ENCODE assay signal across 1 cellular context in the genomic region with DNA sequence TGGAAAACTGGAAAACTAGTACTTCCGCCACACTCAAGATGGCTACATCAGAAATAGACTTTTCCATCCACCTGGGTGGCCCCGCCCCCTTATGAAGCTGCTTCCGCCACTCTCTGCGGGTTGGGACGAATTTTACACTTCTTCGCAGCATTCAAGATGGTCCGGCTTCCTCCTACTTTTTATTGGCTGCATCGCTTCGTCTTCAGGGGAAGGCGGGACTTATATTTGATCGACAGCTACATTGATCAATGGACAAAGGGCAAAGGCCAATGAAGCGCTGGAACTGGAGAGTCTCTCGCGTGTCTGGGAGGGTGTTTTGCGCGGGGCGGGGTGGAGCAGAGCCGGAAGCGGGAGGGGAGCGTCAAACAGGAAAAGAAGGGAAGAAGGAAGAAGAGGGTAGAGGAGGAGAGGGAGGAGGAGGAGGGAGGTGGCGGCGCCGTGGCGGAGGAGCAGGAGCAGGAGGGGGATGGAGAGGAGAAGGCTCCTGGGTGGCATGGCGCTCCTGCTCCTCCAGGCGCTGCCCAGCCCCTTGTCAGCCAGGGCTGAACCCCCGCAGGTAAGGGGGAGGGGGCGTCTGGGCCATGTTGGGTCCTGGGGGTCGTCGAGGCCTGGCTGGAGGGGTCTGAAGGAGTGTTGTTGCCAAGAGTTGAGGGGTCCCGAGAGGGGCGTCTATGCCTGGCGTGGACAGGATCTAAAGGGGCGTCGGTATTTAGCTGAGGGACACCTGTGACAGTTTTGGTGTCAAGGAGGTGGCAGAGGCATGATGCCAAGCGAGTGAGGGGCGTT.
TF ChIP-seq lines count a peak whose summit lies in the region.

TSS of gene WBP1L (plus strand) at position 361 of the 786 bp plus-strand sequence. CDS start at position 467, 106 bp downstream.

TF ChIP-seq in HCT116, 20 proteins besides CTCF, POLR2A, EP300 and RAD21 (continued from another document):
- TF ChIP-seq MAX (IDR thresholded peaks at IDR 0.05) (no peak), SRF (IDR thresholded peaks at IDR 0.05; ENCODE audit: low read depth) (peak; percentile 62; the same call in 1 of the 2 replicates), ZNF274 (IDR thresholded peaks at IDR 0.05; ENCODE audit: low read depth, low read length) (no peak), SP1 (IDR thresholded peaks at IDR 0.05; ENCODE audit: low read depth) (peak; percentile 100), ZFX (IDR thresholded peaks at IDR 0.05) (no peak), EGR1 (IDR thresholded peaks at IDR 0.05; ENCODE audit: low read depth) (peak; percentile 96), SIN3A (IDR thresholded peaks at IDR 0.05; ENCODE audit: low read depth) (peak; percentile 43; the same call in 1 of the 2 replicates)
- TF ChIP-seq, protein P1, sequence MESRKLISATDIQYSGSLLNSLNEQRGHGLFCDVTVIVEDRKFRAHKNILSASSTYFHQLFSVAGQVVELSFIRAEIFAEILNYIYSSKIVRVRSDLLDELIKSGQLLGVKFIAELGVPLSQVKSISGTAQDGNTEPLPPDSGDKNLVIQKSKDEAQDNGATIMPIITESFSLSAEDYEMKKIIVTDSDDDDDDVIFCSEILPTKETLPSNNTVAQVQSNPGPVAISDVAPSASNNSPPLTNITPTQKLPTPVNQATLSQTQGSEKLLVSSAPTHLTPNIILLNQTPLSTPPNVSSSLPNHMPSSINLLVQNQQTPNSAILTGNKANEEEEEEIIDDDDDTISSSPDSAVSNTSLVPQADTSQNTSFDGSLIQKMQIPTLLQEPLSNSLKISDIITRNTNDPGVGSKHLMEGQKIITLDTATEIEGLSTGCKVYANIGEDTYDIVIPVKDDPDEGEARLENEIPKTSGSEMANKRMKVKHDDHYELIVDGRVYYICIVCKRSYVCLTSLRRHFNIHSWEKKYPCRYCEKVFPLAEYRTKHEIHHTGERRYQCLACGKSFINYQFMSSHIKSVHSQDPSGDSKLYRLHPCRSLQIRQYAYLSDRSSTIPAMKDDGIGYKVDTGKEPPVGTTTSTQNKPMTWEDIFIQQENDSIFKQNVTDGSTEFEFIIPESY (IDR thresholded peaks at IDR 0.05; ENCODE audit: extremely low read depth, insufficient replicate concordance, low read length): peak; percentile 70
